In genomic region chr4:10738826-10739489, GRCh38 we compare ENCODE assay signal across 27 cellular contexts. TPM values are rescaled to one million over a fixed set of nuclear protein-coding genes. Genes with fewer than 3 reads are reported as not detected.
DNase-seq lines count a peak whose midpoint lies in the region; ATAC-seq and TF ChIP-seq lines count a peak whose summit lies in the region.
"Had no signal": no experiment of that assay in that cellular context is flagged by ENCODE, and none has a peak within 500 bp of the region (broad histone marks: within the 10 kb centered on the region; RNA-seq: fewer than 3 reads in every experiment).

No MANE protein-coding gene starts in this region.

- CTCF ChIA-PET in mammary epithelial cell (lab: Charles Lee; ENCODE audit: low non-redundant PET), result no interaction called here

- intact Hi-C loops in mammary epithelial cell (cut with micrococcal nuclease), result no loop called here
- intact Hi-C loops in psoas muscle (cut with DNase I), result no loop called here

- no peaks in the 10 kb centered on the region for H3K36me3 Mint-ChIP-seq in CD4-positive, CD25-positive, alpha-beta regulatory T cell
- no peaks in the 10 kb centered on the region for H3K36me3 Mint-ChIP-seq in natural killer cell treated with Interleukin-12 subunit alpha and Interleukin-12 subunit beta and Interleukin-15 and Interleukin-18, amount 100 ng/mL, for 72 hours

- no peaks in the 10 kb centered on the region for H3K4me1 ChIP-seq in CD4-positive, CD25-positive, alpha-beta regulatory T cell (ENCODE audit: control insufficient read depth, insufficient read depth, low read length, poor library complexity, severe bottlenecking)
- H3K4me1 ChIP-seq in mammary epithelial cell (ENCODE audit: insufficient read depth, low read length) (no peaks in the 10 kb centered on the region), psoas muscle (no peaks in the 10 kb centered on the region)
- H3K4me1 ChIP-seq: Peyer's patch, prostate gland, SJCRH30, upper lobe of left lung had no signal

- dilution Hi-C loops in mammary epithelial cell (cut with HindIII; ENCODE audit: low sequenced_read_pairs), result no loop called here

- no peaks in the 10 kb centered on the region for H3K9me3 ChIP-seq in CD4-positive, CD25-positive, alpha-beta regulatory T cell (ENCODE audit: control insufficient read depth in 2 of 2, low read length in 2 of 2)
- H3K9me3 ChIP-seq in mammary epithelial cell (replicated peaks; ENCODE audit: insufficient read depth, low read length) (no peaks in the 10 kb centered on the region), psoas muscle (no peaks in the 10 kb centered on the region)
- H3K9me3 ChIP-seq: neutrophil, Peyer's patch, prostate gland, SJCRH30, upper lobe of left lung had no signal

- DNase-seq in CD4-positive, CD25-positive, alpha-beta regulatory T cell, result no peak
- DNase-seq in DMS53 treated with DMSO at 0.1 percent for 48 hours (lab: John Stamatoyannopoulos, UW; ENCODE audit: unreplicated experiment) (peak; percentile 34), M059J (ENCODE audit: low read depth) (peak; percentile 49), mammary epithelial cell (peak; percentile 5), SHP77 (lab: John Stamatoyannopoulos, UW) (no peak), psoas muscle (no peak)
- DNase-seq in natural killer cell treated with Interleukin-12 subunit alpha and Interleukin-12 subunit beta and Interleukin-15 and Interleukin-18, amount 100 ng/mL, for 72 hours (ENCODE audit: low spot score), result no peak
- DNase-seq: activated naive CD4-positive, alpha-beta T cell treated with anti-CD3 and anti-CD28 coated beads for 36 hours; activated T-cell treated with anti-CD3 and anti-CD28 coated beads, Interleukin-2, amount 50 U/mL, for 48 hours; anterior cingulate cortex; CD4-positive, alpha-beta T cell; DMS 273 treated with DMSO at 0.1 percent for 48 hours; GF-D8; glutamatergic neuron; H7; Karpas-422; left cardiac atrium; NCI-H1092; NCI-H510A; Peyer's patch; SJCRH30; stimulated activated CD8-positive, alpha-beta memory T cell treated with anti-CD3 and anti-CD28 coated beads, Interleukin-4, amount 100 ng/mL, for 48 hours; upper lobe of left lung had no signal

- ATAC-seq in CD4-positive, CD25-positive, alpha-beta regulatory T cell (ENCODE audit: low read depth in 2 of 2), result no peak
- ATAC-seq in natural killer cell treated with Interleukin-12 subunit alpha and Interleukin-12 subunit beta and Interleukin-15 and Interleukin-18, amount 100 ng/mL, for 72 hours, result no peak
- ATAC-seq in HG02798 (IDR thresholded peaks at IDR 0.05; ENCODE audit: poor library complexity, unreplicated experiment), result no peak
- ATAC-seq in psoas muscle, result no peak
- ATAC-seq: left cardiac atrium had no signal

- no peaks in the 10 kb centered on the region for H3K36me3 ChIP-seq in CD4-positive, CD25-positive, alpha-beta regulatory T cell (ENCODE audit: control insufficient read depth, insufficient read depth, low read length)
- H3K36me3 ChIP-seq in mammary epithelial cell (ENCODE audit: insufficient read depth, low read length) (no peaks in the 10 kb centered on the region), psoas muscle (ENCODE audit: insufficient read depth in 1 of 2, low read depth in 1 of 2) (no peaks in the 10 kb centered on the region)
- H3K36me3 ChIP-seq: neutrophil, Peyer's patch, prostate gland, SJCRH30, upper lobe of left lung had no signal

- BruUV-seq in mammary epithelial cell (replicated peaks; lab: Mats Ljungman, UMichigan), result no TSS peak

- peak overlapping the region in 2 of 3 donors; percentile 20 to 40 for H3K27ac Mint-ChIP-seq in CD4-positive, CD25-positive, alpha-beta regulatory T cell
- no peak overlapping the region for H3K27ac Mint-ChIP-seq in natural killer cell treated with Interleukin-12 subunit alpha and Interleukin-12 subunit beta and Interleukin-15 and Interleukin-18, amount 100 ng/mL, for 72 hours
- H3K27ac Mint-ChIP-seq: activated naive CD4-positive, alpha-beta T cell treated with anti-CD3 and anti-CD28 coated beads for 36 hours; CD4-positive, alpha-beta T cell; T-helper 1 cell treated with Interleukin-12 subunit alpha and Interleukin-12 subunit beta and Interleukin-4 antibody, amounts not matched to agents 30 μg/mL and 1 μg/mL, for 36 hours had no signal

- H3K27me3 Mint-ChIP-seq in CD4-positive, CD25-positive, alpha-beta regulatory T cell, result no peaks in the 10 kb centered on the region
- H3K27me3 Mint-ChIP-seq in natural killer cell treated with Interleukin-12 subunit alpha and Interleukin-12 subunit beta and Interleukin-15 and Interleukin-18, amount 100 ng/mL, for 72 hours, result peaks cover 4 to 14% of the 10 kb centered on the region in 2 donors
- H3K27me3 Mint-ChIP-seq: CD4-positive, alpha-beta T cell had no signal

- no peak overlapping the region for H3K4me2 ChIP-seq in mammary epithelial cell (ENCODE audit: insufficient read depth, low read depth, low read length)

- H3K4me1 Mint-ChIP-seq in CD4-positive, CD25-positive, alpha-beta regulatory T cell, result peaks cover 6 to 53% (median 10%) of the 10 kb centered on the region in 4 donors
- peaks cover 0 to 4% of the 10 kb centered on the region in 2 donors for H3K4me1 Mint-ChIP-seq in natural killer cell treated with Interleukin-12 subunit alpha and Interleukin-12 subunit beta and Interleukin-15 and Interleukin-18, amount 100 ng/mL, for 72 hours (ENCODE audit: low read depth in 2 of 2)

- H3K79me2 ChIP-seq in mammary epithelial cell (ENCODE audit: insufficient read depth, low read length), result no peaks in the 10 kb centered on the region

- H3K9ac ChIP-seq in mammary epithelial cell (ENCODE audit: insufficient read depth, low read length), result no peak overlapping the region

- no peak overlapping the region for H3K4me3 ChIP-seq in CD4-positive, CD25-positive, alpha-beta regulatory T cell (ENCODE audit: low read depth, low read length)
- H3K4me3 ChIP-seq in mammary epithelial cell (replicated peaks in 1 of 3; ENCODE audit: insufficient read depth in 1 of 3, low read depth in 2 of 3, low read length in 3 of 3), result no peak overlapping the region
- H3K4me3 ChIP-seq in psoas muscle, result no peak overlapping the region
- H3K4me3 ChIP-seq: Peyer's patch, prostate gland, SJCRH30, upper lobe of left lung had no signal

- no peaks in the 10 kb centered on the region for H3K27me3 ChIP-seq in CD4-positive, CD25-positive, alpha-beta regulatory T cell (ENCODE audit: control insufficient read depth, insufficient read depth, low read length)
- H3K27me3 ChIP-seq in mammary epithelial cell (ENCODE audit: insufficient read depth, low read length) (no peaks in the 10 kb centered on the region), psoas muscle (ENCODE audit: insufficient read depth in 3 of 3, low read length in 2 of 3) (no peaks in the 10 kb centered on the region)
- H3K27me3 ChIP-seq: neutrophil, Peyer's patch, upper lobe of left lung had no signal

- no peak overlapping the region for H3K27ac ChIP-seq in CD4-positive, CD25-positive, alpha-beta regulatory T cell (ENCODE audit: insufficient read depth, low read length, poor library complexity, severe bottlenecking)
- no peak overlapping the region for H3K27ac ChIP-seq in mammary epithelial cell (ENCODE audit: insufficient read depth, low read depth, low read length)
- no peak overlapping the region for H3K27ac ChIP-seq in psoas muscle
- H3K27ac ChIP-seq: neutrophil, Peyer's patch, prostate gland, SJCRH30, upper lobe of left lung had no signal

- TF ChIP-seq CTCF in mammary epithelial cell (conservative IDR thresholded peaks at IDR 0.05 in 1 of 2, IDR thresholded peaks at IDR 0.05 in 1 of 2; ENCODE audit: extremely low read depth in 1 of 2, insufficient read depth in 1 of 2, low read depth in 1 of 2, low read length in 2 of 2) (no peak), psoas muscle (IDR thresholded peaks at IDR 0.05) (no peak)

- 84% methylated on average over 5 of the region's 5 CpGs for WGBS in mammary epithelial cell (ENCODE audit: low coverage, missing lambda C conversion rate)
- 55 to 67% (median 67%) methylated on average over 5 of the region's 5 CpGs for WGBS in psoas muscle, 3 donors

- in situ Hi-C loops in mammary epithelial cell (cut with MboI; ENCODE audit: low sequenced_read_pairs in 2 of 2), result no loop called here

- H3K9me3 Mint-ChIP-seq in CD4-positive, CD25-positive, alpha-beta regulatory T cell, result peaks cover 0 to 3% (median 0%) of the 10 kb centered on the region in 7 donors
- no peaks in the 10 kb centered on the region for H3K9me3 Mint-ChIP-seq in natural killer cell treated with Interleukin-12 subunit alpha and Interleukin-12 subunit beta and Interleukin-15 and Interleukin-18, amount 100 ng/mL, for 72 hours
- H3K9me3 Mint-ChIP-seq: activated naive CD4-positive, alpha-beta T cell treated with anti-CD3 and anti-CD28 coated beads for 36 hours; CD4-positive, alpha-beta T cell had no signal

- H4K20me1 ChIP-seq in mammary epithelial cell (ENCODE audit: insufficient read depth, low read length), result no peaks in the 10 kb centered on the region

- H3K4me3 Mint-ChIP-seq in CD4-positive, CD25-positive, alpha-beta regulatory T cell, result no peak overlapping the region
- no peak overlapping the region for H3K4me3 Mint-ChIP-seq in natural killer cell treated with Interleukin-12 subunit alpha and Interleukin-12 subunit beta and Interleukin-15 and Interleukin-18, amount 100 ng/mL, for 72 hours
- H3K4me3 Mint-ChIP-seq: activated naive CD4-positive, alpha-beta T cell treated with anti-CD3 and anti-CD28 coated beads for 36 hours; CD4-positive, alpha-beta T cell; T-helper 1 cell treated with Interleukin-12 subunit alpha and Interleukin-12 subunit beta and Interleukin-4 antibody, amounts not matched to agents 30 μg/mL and 1 μg/mL, for 36 hours had no signal

- no peak overlapping the region for H2AFZ ChIP-seq in mammary epithelial cell (ENCODE audit: low read depth, low read length)

RNA-seq across cellular contexts. Expression of gene CLNK, which starts 54.4 kb away (rescaled TPM):
- 0.67 TPM for total RNA-seq in CD4-positive, CD25-positive, alpha-beta regulatory T cell
- polyA plus RNA-seq in CD4-positive, CD25-positive, alpha-beta regulatory T cell, result 1 to 10 TPM; 1.8 to 4.5 (median 2.5) TPM
- total RNA-seq in M059J (2014; rRNA removed; shearing (Covaris generic)), result not detected in 2 replicates
- total RNA-seq in mammary epithelial cell (not detected), psoas muscle (under 1 TPM in 1 of 4 donors, not detected in 3; 0.09 TPM)
- polyA plus RNA-seq in mammary epithelial cell (not detected), psoas muscle (under 1 TPM in 1 of 3 donors, not detected in 2; 0.01 TPM)
- polyA minus RNA-seq in mammary epithelial cell, result not detected
- under 1 TPM; 0.45 to 0.70 TPM for total RNA-seq in natural killer cell treated with Interleukin-12 subunit alpha and Interleukin-12 subunit beta and Interleukin-15 and Interleukin-18, amount 100 ng/mL, for 72 hours
- total RNA-seq: activated naive CD4-positive, alpha-beta T cell treated with anti-CD3 and anti-CD28 coated beads for 36 hours; H7; left cardiac atrium; prostate gland; SJCRH30 had no signal

Comparison
In these comparisons a context has a peak if more than half of its experiments do, and no peak if none do; other contexts are left out.
1. DNase-seq: peak in DMS53 treated with DMSO at 0.1 percent for 48 hours (single experiment), M059J (single experiment) and mammary epithelial cell (single experiment); none in CD4-positive, CD25-positive, alpha-beta regulatory T cell (0 of 3), natural killer cell treated with Interleukin-12 subunit alpha and Interleukin-12 subunit beta and Interleukin-15 and Interleukin-18, amount 100 ng/mL, for 72 hours (single experiment), SHP77 (0 of 2) and psoas muscle (0 of 2).
2. H3K27ac Mint-ChIP-seq: peak in CD4-positive, CD25-positive, alpha-beta regulatory T cell (2 of 3); none in natural killer cell treated with Interleukin-12 subunit alpha and Interleukin-12 subunit beta and Interleukin-15 and Interleukin-18, amount 100 ng/mL, for 72 hours (0 of 2).